Comparison of ENCODE assay signal across 8 cellular contexts in genomic region chr7:30478349-30479228, GRCh38. TPM values are rescaled to one million over a fixed set of nuclear protein-coding genes. Genes with fewer than 3 reads are reported as not detected.
DNase-seq lines count a peak whose midpoint lies in the region; ATAC-seq and TF ChIP-seq lines count a peak whose summit lies in the region.

Gene NOD1, minus strand, starts transcription at chr7:30478784. Its CDS starts 21,863 bp downstream, at chr7:30456921.

- TF ChIP-seq CTCF in dorsolateral prefrontal cortex (IDR thresholded peaks at IDR 0.05 in 54 of 56, conservative IDR thresholded peaks at IDR 0.05 in 2 of 56; ENCODE audit: low read depth in 1 of 56, partially characterized antibody in 56 of 56) (peak in 18 of 56 donors; percentile 3 to 30 (median 15)), right lobe of liver (IDR thresholded peaks at IDR 0.05) (no peak)

- H3K36me3 ChIP-seq in right lobe of liver = no peaks in the 10 kb centered on the region

- 0% methylated on average over 15 of the region's 77 CpGs for WGBS in right lobe of liver (ENCODE audit: insufficient coverage, low coverage, low lambda C conversion rate, missing lambda C conversion rate)

- H3K4me1 ChIP-seq in right lobe of liver = peaks cover 0 to 6% (median 0%) of the 10 kb centered on the region in 4 donors

- ATAC-seq in GM18909 (IDR thresholded peaks at IDR 0.05; ENCODE audit: poor library complexity, unreplicated experiment) (peak; percentile 88), HG03175 (IDR thresholded peaks at IDR 0.05; ENCODE audit: unreplicated experiment) (peak; percentile 91), right lobe of liver (peak; percentile 90 to 97 (median 96))

- H3K27ac ChIP-seq in dorsolateral prefrontal cortex (peak within 1 kb of the TSS in 58 of 59 donors; percentile 6 to 93 (median 76)), right lobe of liver (peak within 1 kb of the TSS; percentile 78 to 92 (median 83))

- no peaks in the 10 kb centered on the region for H3K9me3 ChIP-seq in right lobe of liver

- no peaks in the 10 kb centered on the region for H3K27me3 ChIP-seq in dorsolateral prefrontal cortex
- H3K27me3 ChIP-seq in right lobe of liver = no peaks in the 10 kb centered on the region

- peak; percentile 57 for TF ChIP-seq POLR2A in right lobe of liver (IDR thresholded peaks at IDR 0.05)

- H3K4me3 ChIP-seq in dorsolateral prefrontal cortex (peak within 1 kb of the TSS; percentile 53 to 98 (median 77)), right lobe of liver (peak within 1 kb of the TSS; percentile 66 to 84 (median 69))

- DNase-seq in AG20443 (ENCODE audit: low spot score) = peak; percentile 94
- peak; percentile 67 for DNase-seq in NCI-H460 (ENCODE audit: extremely low read depth, low read depth)
- peak; percentile 51 to 57 for DNase-seq in activated CD4-positive, alpha-beta T cell treated with anti-CD3 and anti-CD28 coated beads, Interleukin-2, amount 50 U/mL, for 4 hours
- peak in 8 of 10 donors; percentile 41 to 77 (median 58) for DNase-seq in dorsolateral prefrontal cortex
- peak; percentile 85 to 90 (median 88) for DNase-seq in right lobe of liver
- DNase-seq in stimulated activated CD4-positive, alpha-beta T cell treated with anti-CD3 and anti-CD28 coated beads, Interleukin-4, amount 100 ng/mL, for 4 hours = peak; percentile 62

- intact Hi-C loops in dorsolateral prefrontal cortex (cut with DNase I) (loop anchor here in 1 of 2 donors (2.0 kb wide), 1 partner anchor 26 kb away; the partner anchor contains the start of gene GGCT), right lobe of liver (cut with DNase I) (no loop called here)

RNA-seq across cellular contexts. Expression of gene NOD1, which starts in this region (rescaled TPM):
- total RNA-seq in NCI-H460 (2014; rRNA removed; shearing (Covaris generic)) = 5.0 and 7.7 TPM in 2 replicates
- polyA plus RNA-seq in NCI-H460 (2014; cell fraction: nucleus; rRNA removed) = 21.1 and 22.2 TPM in 2 replicates
- 10 to 100 TPM in 8 of 120 experiments, 1 to 10 TPM in 112; 2.5 to 12.4 (median 5.4) TPM for total RNA-seq in dorsolateral prefrontal cortex
- total RNA-seq in right lobe of liver = 1 to 10 TPM; 1.7 to 5.3 (median 2.7) TPM

Comparison
In these comparisons a context has a peak if more than half of its experiments do, and no peak if none do; other contexts are left out.
1. Peak in every context shown above with its lines: DNase-seq, ATAC-seq, H3K4me3 ChIP-seq and H3K27ac ChIP-seq.